8 cellular contexts compared by ENCODE assay signal in genomic region chr7:128904381-128905197, GRCh38. TPM values are rescaled to one million over a fixed set of nuclear protein-coding genes. Genes with fewer than 3 reads are reported as not detected.
A peak's percentile ranks its signal among the peaks of the same experiment; 100 is the strongest.
DNase-seq lines count a peak whose midpoint lies in the region; ATAC-seq and TF ChIP-seq lines count a peak whose summit lies in the region.

No MANE protein-coding gene starts in this region.

- peak; percentile 88 for TF ChIP-seq RAD21 in liver (IDR thresholded peaks at IDR 0.05)

- peak; percentile 86 for TF ChIP-seq CTCF in OCI-LY3 (IDR thresholded peaks at IDR 0.05; ENCODE audit: low read depth, low read length)
- TF ChIP-seq CTCF in colonic mucosa (IDR thresholded peaks at IDR 0.05), result peak; percentile 45
- TF ChIP-seq CTCF in liver (IDR thresholded peaks at IDR 0.05; ENCODE audit: low read depth, low read length, missing input control), result peak; percentile 58

- peak overlapping the region; percentile 67 for H3K4me3 ChIP-seq in OCI-LY3 (ENCODE audit: low read length)
- no peak overlapping the region for H3K4me3 ChIP-seq in colonic mucosa
- no peak overlapping the region for H3K4me3 ChIP-seq in liver (ENCODE audit: low read depth in 1 of 3, low read length in 3 of 3)

- peaks cover 3% of the 10 kb centered on the region; the same call in 1 of the 2 replicates for H3K9me3 ChIP-seq in OCI-LY3 (ENCODE audit: insufficient read depth, low read length)
- no peaks in the 10 kb centered on the region for H3K9me3 ChIP-seq in colonic mucosa
- H3K9me3 ChIP-seq in liver (ENCODE audit: control insufficient read depth in 4 of 4, low read length in 3 of 4), result no peaks in the 10 kb centered on the region

- H3K4me1 ChIP-seq in OCI-LY3 (ENCODE audit: low read length) (peaks cover 22% of the 10 kb centered on the region), colonic mucosa (no peaks in the 10 kb centered on the region), liver (ENCODE audit: control insufficient read depth in 4 of 4, insufficient read depth in 4 of 4, low read length in 3 of 4) (peaks cover 0 to 12% (median 6%) of the 10 kb centered on the region in 4 donors)

- DNase-seq in stimulated activated naive CD4-positive, alpha-beta T cell (lab: John Stamatoyannopoulos, UW), result peak in 4 of 6 experiments; percentile 27 to 55 (median 46)
- no peak for DNase-seq in stimulated activated naive CD4-positive, alpha-beta T cell treated with Interleukin-2 at 50 U/mL for 16 hours (lab: John Stamatoyannopoulos, UW)
- DNase-seq in colonic mucosa, result no peak

- no peaks in the 10 kb centered on the region for H4K20me1 ChIP-seq in OCI-LY3 (ENCODE audit: insufficient read depth, low read length)

- no peaks in the 10 kb centered on the region for H3K27me3 ChIP-seq in OCI-LY3 (ENCODE audit: low read depth, low read length)
- peaks cover 3% of the 10 kb centered on the region for H3K27me3 ChIP-seq in colonic mucosa
- H3K27me3 ChIP-seq in liver (ENCODE audit: control insufficient read depth in 4 of 4, insufficient read depth in 4 of 4, low read length in 3 of 4), result no peaks in the 10 kb centered on the region

- no peaks in the 10 kb centered on the region for H3K79me2 ChIP-seq in OCI-LY3 (ENCODE audit: low read length)

- no peak overlapping the region for H3K27ac ChIP-seq in OCI-LY3 (ENCODE audit: low read length)
- no peak overlapping the region for H3K27ac ChIP-seq in colonic mucosa
- H3K27ac ChIP-seq in liver (ENCODE audit: low read depth in 1 of 2, low read length in 2 of 2), result no peak overlapping the region

- ATAC-seq in HG03460 (IDR thresholded peaks at IDR 0.05; ENCODE audit: unreplicated experiment) (peak; percentile 62), HG03175 (IDR thresholded peaks at IDR 0.05; ENCODE audit: unreplicated experiment) (no peak), HG03457 (IDR thresholded peaks at IDR 0.05; ENCODE audit: unreplicated experiment) (no peak)

- intact Hi-C loops in colonic mucosa (cut with DNase I), result loop anchor here (5.0 kb wide), 1 partner anchor 188 kb away; no protein-coding TSS in a partner anchor

- H3K9ac ChIP-seq in OCI-LY3 (ENCODE audit: low read length), result peak overlapping the region; percentile 65
- no peak overlapping the region for H3K9ac ChIP-seq in colonic mucosa (ENCODE audit: low read depth in 2 of 2, low read length in 2 of 2)
- H3K9ac ChIP-seq in liver (ENCODE audit: low read depth in 1 of 2, low read length in 2 of 2), result no peak overlapping the region

- peak overlapping the region; percentile 82 for H3K4me2 ChIP-seq in OCI-LY3 (ENCODE audit: low read length)

- H2AFZ ChIP-seq in OCI-LY3 (ENCODE audit: low read depth, low read length), result peak overlapping the region; percentile 91

- 29% methylated on average over 8 of the region's 8 CpGs for WGBS in liver

- no peaks in the 10 kb centered on the region for H3K36me3 ChIP-seq in OCI-LY3 (replicated peaks; ENCODE audit: low read depth, low read length)
- no peaks in the 10 kb centered on the region for H3K36me3 ChIP-seq in colonic mucosa
- H3K36me3 ChIP-seq in liver (ENCODE audit: control insufficient read depth in 4 of 4, insufficient read depth in 3 of 4, low read depth in 1 of 4, low read length in 3 of 4), result no peaks in the 10 kb centered on the region

TF ChIP-seq in liver, 16 proteins besides CTCF, POLR2A, EP300 and RAD21:
- TF ChIP-seq YY1 (IDR thresholded peaks at IDR 0.05) (no peak), GABPA (IDR thresholded peaks at IDR 0.05 in 1 of 2, conservative IDR thresholded peaks at IDR 0.05 in 1 of 2) (no peak), JUND (IDR thresholded peaks at IDR 0.05) (no peak), HNF4A (conservative IDR thresholded peaks at IDR 0.05) (no peak), TAF1 (conservative IDR thresholded peaks at IDR 0.05) (no peak), FOXA2 (IDR thresholded peaks at IDR 0.05) (no peak), EGR1 (IDR thresholded peaks at IDR 0.05; ENCODE audit: low read depth in 2 of 2) (no peak), SP1 (IDR thresholded peaks at IDR 0.05) (no peak), ZBTB33 (IDR thresholded peaks at IDR 0.05) (no peak), RXRA (IDR thresholded peaks at IDR 0.05) (no peak)
- TF ChIP-seq, protein P1, sequence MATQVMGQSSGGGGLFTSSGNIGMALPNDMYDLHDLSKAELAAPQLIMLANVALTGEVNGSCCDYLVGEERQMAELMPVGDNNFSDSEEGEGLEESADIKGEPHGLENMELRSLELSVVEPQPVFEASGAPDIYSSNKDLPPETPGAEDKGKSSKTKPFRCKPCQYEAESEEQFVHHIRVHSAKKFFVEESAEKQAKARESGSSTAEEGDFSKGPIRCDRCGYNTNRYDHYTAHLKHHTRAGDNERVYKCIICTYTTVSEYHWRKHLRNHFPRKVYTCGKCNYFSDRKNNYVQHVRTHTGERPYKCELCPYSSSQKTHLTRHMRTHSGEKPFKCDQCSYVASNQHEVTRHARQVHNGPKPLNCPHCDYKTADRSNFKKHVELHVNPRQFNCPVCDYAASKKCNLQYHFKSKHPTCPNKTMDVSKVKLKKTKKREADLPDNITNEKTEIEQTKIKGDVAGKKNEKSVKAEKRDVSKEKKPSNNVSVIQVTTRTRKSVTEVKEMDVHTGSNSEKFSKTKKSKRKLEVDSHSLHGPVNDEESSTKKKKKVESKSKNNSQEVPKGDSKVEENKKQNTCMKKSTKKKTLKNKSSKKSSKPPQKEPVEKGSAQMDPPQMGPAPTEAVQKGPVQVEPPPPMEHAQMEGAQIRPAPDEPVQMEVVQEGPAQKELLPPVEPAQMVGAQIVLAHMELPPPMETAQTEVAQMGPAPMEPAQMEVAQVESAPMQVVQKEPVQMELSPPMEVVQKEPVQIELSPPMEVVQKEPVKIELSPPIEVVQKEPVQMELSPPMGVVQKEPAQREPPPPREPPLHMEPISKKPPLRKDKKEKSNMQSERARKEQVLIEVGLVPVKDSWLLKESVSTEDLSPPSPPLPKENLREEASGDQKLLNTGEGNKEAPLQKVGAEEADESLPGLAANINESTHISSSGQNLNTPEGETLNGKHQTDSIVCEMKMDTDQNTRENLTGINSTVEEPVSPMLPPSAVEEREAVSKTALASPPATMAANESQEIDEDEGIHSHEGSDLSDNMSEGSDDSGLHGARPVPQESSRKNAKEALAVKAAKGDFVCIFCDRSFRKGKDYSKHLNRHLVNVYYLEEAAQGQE (IDR thresholded peaks at IDR 0.05), result no peak
- TF ChIP-seq, protein P2, sequence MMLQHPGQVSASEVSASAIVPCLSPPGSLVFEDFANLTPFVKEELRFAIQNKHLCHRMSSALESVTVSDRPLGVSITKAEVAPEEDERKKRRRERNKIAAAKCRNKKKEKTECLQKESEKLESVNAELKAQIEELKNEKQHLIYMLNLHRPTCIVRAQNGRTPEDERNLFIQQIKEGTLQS (IDR thresholded peaks at IDR 0.05), result no peak

RNA-seq across cellular contexts. Expression of gene KCP, which starts 5.9 kb away (rescaled TPM):
- 1 to 10 TPM in 1 of 2 donors, under 1 TPM in 1; 0.64 to 1.1 TPM for total RNA-seq in colonic mucosa
- under 1 TPM; 0.05 to 0.08 TPM for total RNA-seq in liver
- under 1 TPM in 1 of 2 donors, not detected in 1; 0.02 TPM for polyA plus RNA-seq in liver

RNA-seq across cellular contexts. Expression of gene IRF5, which starts 33.1 kb away (rescaled TPM):
- total RNA-seq in colonic mucosa (1 to 10 TPM; 5.0 to 9.7 TPM), liver (1 to 10 TPM; 4.4 to 6.2 TPM)
- polyA plus RNA-seq in liver, result 1 to 10 TPM; 4.3 to 4.6 TPM

RNA-seq across cellular contexts. Expression of gene ATP6V1F, which starts 41.9 kb away (rescaled TPM):
- total RNA-seq in colonic mucosa (100 to 1,000 TPM in 1 of 2 donors, 10 to 100 TPM in 1; 94.4 to 105 TPM), liver (10 to 100 TPM; 23.1 to 25.6 TPM)
- polyA plus RNA-seq in liver, result 100 to 1,000 TPM in 1 of 2 donors, 10 to 100 TPM in 1; 68.6 to 111 TPM

Comparison
In these comparisons a context has a peak if more than half of its experiments do, and no peak if none do; other contexts are left out.
1. DNase-seq: peak in stimulated activated naive CD4-positive, alpha-beta T cell (4 of 6); none in stimulated activated naive CD4-positive, alpha-beta T cell treated with Interleukin-2 at 50 U/mL for 16 hours (single experiment) and colonic mucosa (single experiment).
2. Peak in every context shown above with its lines, with median percentiles within 50 percentile points of each other: CTCF ChIP-seq.